9 cellular contexts compared by ENCODE assay signal in the genomic region with DNA sequence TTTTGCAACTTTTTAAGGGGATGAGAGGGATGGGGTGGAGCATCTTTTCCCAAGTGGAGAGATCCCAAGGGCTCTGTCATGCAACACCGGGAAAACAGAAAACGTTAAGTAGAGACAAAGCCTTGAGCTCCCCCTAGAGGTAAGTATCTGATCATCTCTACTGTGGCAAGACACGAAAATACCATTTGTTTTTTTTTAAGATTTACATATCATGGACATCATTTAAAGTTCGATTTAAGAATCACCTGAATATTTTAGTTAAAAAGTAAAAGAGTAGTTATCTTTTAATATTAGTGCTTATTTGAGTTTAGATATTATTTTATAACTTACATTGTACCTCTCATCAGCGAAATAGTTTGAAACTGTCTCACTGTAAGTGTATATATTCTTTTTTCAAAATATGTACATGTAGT.
DNase-seq lines count a peak whose midpoint lies in the region; ATAC-seq and TF ChIP-seq lines count a peak whose summit lies in the region.
"Had no signal": no experiment of that assay in that cellular context is flagged by ENCODE, and none has a peak within 500 bp of the region (broad histone marks: within the 10 kb centered on the region; RNA-seq: fewer than 3 reads in every experiment).

No MANE protein-coding gene starts in this region.

- H3K36me3 Mint-ChIP-seq in CD8-positive, alpha-beta T cell: no peaks in the 10 kb centered on the region
- H3K36me3 Mint-ChIP-seq in nephron progenitor cell (ENCODE audit: low read depth): no peaks in the 10 kb centered on the region

- intact Hi-C loops in CD8-positive, alpha-beta T cell (cut with DNase I, micrococcal nuclease): loop anchor here (1.0 to 5.0 kb wide), 3 partner anchors 318 to 337 kb away; no protein-coding TSS in a partner anchor

- no peaks in the 10 kb centered on the region for H3K4me1 ChIP-seq in CD8-positive, alpha-beta T cell (ENCODE audit: insufficient read depth, low read length)
- H3K4me1 ChIP-seq: SJSA1 had no signal

- H3K4me3 Mint-ChIP-seq in CD8-positive, alpha-beta T cell: no peak overlapping the region
- no peak overlapping the region for H3K4me3 Mint-ChIP-seq in nephron progenitor cell

- peak; percentile 67 for TF ChIP-seq CTCF in CD8-positive, alpha-beta T cell (IDR thresholded peaks at IDR 0.05)
- TF ChIP-seq CTCF in fibroblast of mammary gland (conservative IDR thresholded peaks at IDR 0.05; ENCODE audit: control insufficient read depth, insufficient read depth, low read depth, low read length): peak; percentile 70
- peak; percentile 79 for TF ChIP-seq CTCF in nephron progenitor cell (IDR thresholded peaks at IDR 0.05)

- DNase-seq in CD8-positive, alpha-beta T cell: no peak
- DNase-seq in M059J (ENCODE audit: low read depth): peak; percentile 61
- DNase-seq in fibroblast of mammary gland (ENCODE audit: low read depth): peak; percentile 65
- DNase-seq in nephron progenitor cell: peak; percentile 36

- H3K27ac ChIP-seq in CD8-positive, alpha-beta T cell (ENCODE audit: low read depth, low read length): no peak overlapping the region
- H3K27ac ChIP-seq: SJSA1 had no signal

- H3K4me1 Mint-ChIP-seq in CD8-positive, alpha-beta T cell (ENCODE audit: low read depth): peaks cover 2% of the 10 kb centered on the region
- H3K4me1 Mint-ChIP-seq in nephron progenitor cell: no peaks in the 10 kb centered on the region

- no peak overlapping the region for H3K27ac Mint-ChIP-seq in CD8-positive, alpha-beta T cell
- H3K27ac Mint-ChIP-seq in nephron progenitor cell: no peak overlapping the region

- no peak for ATAC-seq in CD8-positive, alpha-beta T cell
- ATAC-seq in GM19395 (IDR thresholded peaks at IDR 0.05; ENCODE audit: unreplicated experiment): peak; percentile 57
- ATAC-seq in SK-N-SH treated with all-trans-retinoic acid at 6 μM for 48 hours: peak; percentile 99
- no peak for ATAC-seq in HG03175 (IDR thresholded peaks at IDR 0.05; ENCODE audit: unreplicated experiment)
- ATAC-seq in HG03469 (IDR thresholded peaks at IDR 0.05; ENCODE audit: unreplicated experiment): no peak

- H3K9me3 ChIP-seq in CD8-positive, alpha-beta T cell (ENCODE audit: low read length): no peaks in the 10 kb centered on the region
- H3K9me3 ChIP-seq: SJSA1 had no signal

- CTCF ChIA-PET in CD8-positive, alpha-beta T cell (lab: Charles Lee): interaction anchor here (0.7 to 2.2 kb wide), 7 partner anchors 9 to 336 kb away, joined by 3 to 16 read pairs (median 3); no protein-coding TSS in a partner anchor

- no peaks in the 10 kb centered on the region for H3K27me3 ChIP-seq in CD8-positive, alpha-beta T cell (ENCODE audit: insufficient read depth, low read length)
- H3K27me3 ChIP-seq: SJSA1 had no signal

- H3K27me3 Mint-ChIP-seq in CD8-positive, alpha-beta T cell (ENCODE audit: low read depth): peaks cover 8% of the 10 kb centered on the region
- no peaks in the 10 kb centered on the region for H3K27me3 Mint-ChIP-seq in nephron progenitor cell (ENCODE audit: low read depth, poor library complexity)

- H3K9me3 Mint-ChIP-seq in CD8-positive, alpha-beta T cell: no peaks in the 10 kb centered on the region
- H3K9me3 Mint-ChIP-seq in nephron progenitor cell: no peaks in the 10 kb centered on the region

- no peaks in the 10 kb centered on the region for H3K36me3 ChIP-seq in CD8-positive, alpha-beta T cell (ENCODE audit: insufficient read depth, low read length)
- H3K36me3 ChIP-seq: SJSA1 had no signal

- no peak overlapping the region for H3K4me3 ChIP-seq in CD8-positive, alpha-beta T cell (ENCODE audit: low read depth, low read length)
- no peak overlapping the region for H3K4me3 ChIP-seq in fibroblast of mammary gland (ENCODE audit: control insufficient read depth, low read depth, low read length)
- H3K4me3 ChIP-seq: SJSA1 had no signal

- POLR2A ChIA-PET in CD8-positive, alpha-beta T cell (lab: Charles Lee): no interaction called here

TF ChIP-seq in SK-N-SH treated with all-trans-retinoic acid at 6 μM for 48 hours, 23 proteins besides CTCF, POLR2A, EP300 and RAD21:
- TF ChIP-seq ZFP30 (CRISPR knock-in tag; IDR thresholded peaks at IDR 0.05) (no peak), CSDC2 (CRISPR knock-in tag; IDR thresholded peaks at IDR 0.05) (no peak), ZNF70 (CRISPR knock-in tag; IDR thresholded peaks at IDR 0.05) (no peak), PPARA (CRISPR knock-in tag; IDR thresholded peaks at IDR 0.05; ENCODE audit: borderline replicate concordance) (no peak), ZC3H10 (CRISPR knock-in tag; IDR thresholded peaks at IDR 0.05) (no peak), TOX (CRISPR knock-in tag; IDR thresholded peaks at IDR 0.05; ENCODE audit: borderline replicate concordance) (no peak)
- TF ChIP-seq, protein P1, sequence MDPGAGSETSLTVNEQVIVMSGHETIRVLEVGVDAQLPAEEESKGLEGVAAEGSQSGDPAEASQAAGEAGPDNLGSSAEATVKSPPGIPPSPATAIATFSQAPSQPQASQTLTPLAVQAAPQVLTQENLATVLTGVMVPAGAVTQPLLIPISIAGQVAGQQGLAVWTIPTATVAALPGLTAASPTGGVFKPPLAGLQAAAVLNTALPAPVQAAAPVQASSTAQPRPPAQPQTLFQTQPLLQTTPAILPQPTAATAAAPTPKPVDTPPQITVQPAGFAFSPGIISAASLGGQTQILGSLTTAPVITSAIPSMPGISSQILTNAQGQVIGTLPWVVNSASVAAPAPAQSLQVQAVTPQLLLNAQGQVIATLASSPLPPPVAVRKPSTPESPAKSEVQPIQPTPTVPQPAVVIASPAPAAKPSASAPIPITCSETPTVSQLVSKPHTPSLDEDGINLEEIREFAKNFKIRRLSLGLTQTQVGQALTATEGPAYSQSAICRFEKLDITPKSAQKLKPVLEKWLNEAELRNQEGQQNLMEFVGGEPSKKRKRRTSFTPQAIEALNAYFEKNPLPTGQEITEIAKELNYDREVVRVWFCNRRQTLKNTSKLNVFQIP (CRISPR knock-in tag; IDR thresholded peaks at IDR 0.05; ENCODE audit: borderline replicate concordance, low read depth): no peak

Comparison
In these comparisons a context has a peak if more than half of its experiments do, and no peak if none do; other contexts are left out.
1. ATAC-seq: peak in GM19395 (single experiment) and SK-N-SH treated with all-trans-retinoic acid at 6 μM for 48 hours (single experiment); none in CD8-positive, alpha-beta T cell (single experiment), HG03175 (single experiment) and HG03469 (single experiment).
2. DNase-seq: peak in M059J (single experiment), fibroblast of mammary gland (single experiment) and nephron progenitor cell (single experiment); none in CD8-positive, alpha-beta T cell (0 of 7).
3. Peak in every context shown above with its lines, with median percentiles within 50 percentile points of each other: CTCF ChIP-seq.